In the genomic region with DNA sequence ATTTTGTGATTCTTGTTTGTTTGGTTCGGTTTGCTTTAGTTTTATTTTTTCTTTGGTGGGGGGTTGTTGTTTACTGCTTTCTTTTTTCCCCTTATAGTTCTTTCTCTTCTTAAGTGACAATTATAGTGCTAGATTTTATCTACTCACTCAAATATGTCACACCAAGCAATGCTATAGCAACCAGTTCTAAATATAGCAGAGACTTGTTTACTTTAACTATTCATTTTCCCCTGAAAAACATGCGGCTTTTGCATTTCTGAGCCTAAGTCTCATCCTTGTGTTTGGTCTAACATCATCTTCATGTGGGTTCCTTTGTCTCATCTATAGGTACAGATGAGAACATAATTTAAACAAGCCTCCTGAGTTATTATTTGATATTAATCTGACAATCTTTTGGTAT, we compare ENCODE assay signal across 20 cellular contexts.
DNase-seq lines count a peak whose midpoint lies in the region; ATAC-seq, FAIRE-seq and TF ChIP-seq lines count a peak whose summit lies in the region.
"Had no signal": no experiment of that assay in that cellular context is flagged by ENCODE, and none has a peak within 500 bp of the region (broad histone marks: within the 10 kb centered on the region; RNA-seq: fewer than 3 reads in every experiment).

No MANE protein-coding gene starts in this region.

- peak; percentile 45 for FAIRE-seq in islet of Langerhans (lab: Jason Lieb, UNC)
- FAIRE-seq: G401.6 had no signal

- no peak for ATAC-seq in left lung
- ATAC-seq: Panc1 had no signal

- H3K27ac Mint-ChIP-seq in HFFc6 = no peak overlapping the region
- H3K27ac Mint-ChIP-seq: CD14-positive monocyte had no signal

- intact Hi-C loops in left lung (cut with DNase I) = no loop called here

- no peaks in the 10 kb centered on the region for H4K20me1 ChIP-seq in smooth muscle cell (ENCODE audit: low read depth)

- no peaks in the 10 kb centered on the region for H3K36me3 ChIP-seq in smooth muscle cell (ENCODE audit: low read depth)
- no peaks in the 10 kb centered on the region for H3K36me3 ChIP-seq in left lung
- H3K36me3 ChIP-seq: HAP-1 had no signal

- H3F3A ChIP-seq in smooth muscle cell (ENCODE audit: low read depth) = no peaks in the 10 kb centered on the region

- no peak overlapping the region for H2AFZ ChIP-seq in smooth muscle cell (ENCODE audit: low read depth)

- H3K4me3 ChIP-seq in smooth muscle cell (no peak overlapping the region), left lung (no peak overlapping the region)
- H3K4me3 ChIP-seq: HAP-1 had no signal

- H3K9me3 ChIP-seq in smooth muscle cell (replicated peaks; ENCODE audit: low read depth) = no peaks in the 10 kb centered on the region
- H3K9me3 ChIP-seq in left lung = no peaks in the 10 kb centered on the region
- H3K9me3 ChIP-seq: HAP-1 had no signal

- H3K9me3 Mint-ChIP-seq in HFFc6 = no peaks in the 10 kb centered on the region

- no peaks in the 10 kb centered on the region for H3K4me1 ChIP-seq in smooth muscle cell (ENCODE audit: low read depth)
- no peaks in the 10 kb centered on the region for H3K4me1 ChIP-seq in left lung
- H3K4me1 ChIP-seq: HAP-1 had no signal

- H3K4me1 Mint-ChIP-seq in HFFc6 (ENCODE audit: low read depth) = peaks cover 6% of the 10 kb centered on the region; the same call in 1 of the 2 replicates
- H3K4me1 Mint-ChIP-seq: CD14-positive monocyte had no signal

- no peaks in the 10 kb centered on the region for H3K36me3 Mint-ChIP-seq in HFFc6 (ENCODE audit: low read depth)
- H3K36me3 Mint-ChIP-seq: CD14-positive monocyte had no signal

- peak; percentile 2 for DNase-seq in DMS 273 (lab: John Stamatoyannopoulos, UW; ENCODE audit: unreplicated experiment)
- no peak for DNase-seq in DMS 273 treated with DMSO at 0.1 percent for 48 hours (lab: John Stamatoyannopoulos, UW)
- DNase-seq in RPMI7951 (ENCODE audit: low read depth) = peak; percentile 1
- no peak for DNase-seq in smooth muscle cell (lab: John Stamatoyannopoulos, UW; ENCODE audit: unreplicated experiment)
- DNase-seq in activated CD4-positive, alpha-beta T cell treated with anti-CD3 and anti-CD28 coated beads, Interleukin-2, amount 50 U/mL, for 4 hours = no peak
- no peak for DNase-seq in HFFc6
- no peak for DNase-seq in left lung
- DNase-seq: 8988T, DND-41, KBM-7, MV-4-11, NCI-H1694 treated with DMSO at 0.1 percent for 48 hours, NCI-H2107, NCI-H226, NCI-H526 had no signal

- no peaks in the 10 kb centered on the region for H3K79me2 ChIP-seq in smooth muscle cell (ENCODE audit: low read depth)

- no peaks in the 10 kb centered on the region for H3K27me3 ChIP-seq in smooth muscle cell (ENCODE audit: low read depth)
- no peaks in the 10 kb centered on the region for H3K27me3 ChIP-seq in left lung

- WGBS in smooth muscle cell (ENCODE audit: low lambda C conversion rate) = 68% methylated on average over 2 of the region's 2 CpGs

- H3K27me3 Mint-ChIP-seq in HFFc6 (ENCODE audit: insufficient read depth) = no peaks in the 10 kb centered on the region

- TF ChIP-seq CTCF in smooth muscle cell (IDR thresholded peaks at IDR 0.05; ENCODE audit: borderline replicate concordance, insufficient read depth, poor library complexity, severe bottlenecking) (no peak), HFFc6 (IDR thresholded peaks at IDR 0.05) (no peak), left lung (IDR thresholded peaks at IDR 0.05) (no peak)

- H3K4me3 Mint-ChIP-seq in HFFc6 = no peak overlapping the region
- H3K4me3 Mint-ChIP-seq: CD14-positive monocyte had no signal

- peak overlapping the region; percentile 0 for H3K4me2 ChIP-seq in smooth muscle cell

- H3K9ac ChIP-seq in smooth muscle cell (ENCODE audit: low read depth) = no peak overlapping the region

- H3K27ac ChIP-seq in smooth muscle cell (ENCODE audit: low read depth) (no peak overlapping the region), left lung (no peak overlapping the region)

Comparison
In these comparisons a context has a peak if more than half of its experiments do, and no peak if none do; other contexts are left out.
1. DNase-seq: peak in DMS 273 (single experiment) and RPMI7951 (single experiment); none in DMS 273 treated with DMSO at 0.1 percent for 48 hours (single experiment), smooth muscle cell (single experiment), activated CD4-positive, alpha-beta T cell treated with anti-CD3 and anti-CD28 coated beads, Interleukin-2, amount 50 U/mL, for 4 hours (0 of 2), HFFc6 (single experiment) and left lung (0 of 2).